12 cellular contexts compared by ENCODE assay signal in genomic region chr15:70768247-70768883, GRCh38. TPM values are rescaled to one million over a fixed set of nuclear protein-coding genes. Genes with fewer than 3 reads are reported as not detected.
A peak's percentile ranks its signal among the peaks of the same experiment; 100 is the strongest.
DNase-seq lines count a peak whose midpoint lies in the region; ATAC-seq, FAIRE-seq and TF ChIP-seq lines count a peak whose summit lies in the region.
"Had no signal": no experiment of that assay in that cellular context is flagged by ENCODE, and none has a peak within 500 bp of the region (broad histone marks: within the 10 kb centered on the region; RNA-seq: fewer than 3 reads in every experiment).

No MANE protein-coding gene starts in this region.

- no peak overlapping the region for H3K27ac Mint-ChIP-seq in activated CD4-positive, alpha-beta T cell treated with anti-CD3 and anti-CD28 coated beads, Interleukin-2, amount 10 ng/mL, durations not matched to agents 24 days and 14 days
- H3K27ac Mint-ChIP-seq: activated naive CD4-positive, alpha-beta T cell treated with anti-CD3 and anti-CD28 coated beads, Interleukin-2, amount 10 ng/mL, durations not matched to agents 7 days and 5 days; type B pancreatic cell had no signal

- no peaks in the 10 kb centered on the region for H3K79me2 ChIP-seq in HepG2 (ENCODE audit: insufficient read depth, low read length)

- H3K4me3 Mint-ChIP-seq in activated CD4-positive, alpha-beta T cell treated with anti-CD3 and anti-CD28 coated beads, Interleukin-2, amount 10 ng/mL, durations not matched to agents 24 days and 14 days = peak overlapping the region; percentile 7
- H3K4me3 Mint-ChIP-seq in activated T-cell treated with anti-CD3 and anti-CD28 coated beads, Interleukin-2, amount 50 U/mL, for 4 hours = no peak overlapping the region
- H3K4me3 Mint-ChIP-seq: activated naive CD4-positive, alpha-beta T cell treated with anti-CD3 and anti-CD28 coated beads, Interleukin-2, amount 10 ng/mL, durations not matched to agents 7 days and 5 days; type B pancreatic cell had no signal

- TF ChIP-seq POLR2A in HepG2 (IDR thresholded peaks at IDR 0.05; ENCODE audit: insufficient read depth in 1 of 2, low read depth in 2 of 2, low read length in 2 of 2) (no peak), thyroid gland (IDR thresholded peaks at IDR 0.05) (no peak)

- no peak overlapping the region for H2AFZ ChIP-seq in HepG2 (ENCODE audit: low read length)

- DNase-seq in activated CD4-positive, alpha-beta T cell treated with anti-CD3 and anti-CD28 coated beads, Interleukin-2, amount 10 ng/mL, durations not matched to agents 24 days and 14 days = no peak
- no peak for DNase-seq in activated CD4-positive, alpha-beta T cell treated with anti-CD3 and anti-CD28 coated beads, Interleukin-2, amount 50 U/mL, for 1 hour
- no peak for DNase-seq in Panc1 (ENCODE audit: low read depth, low spot score)
- DNase-seq in HepG2 (ENCODE audit: low spot score) = no peak
- DNase-seq in thyroid gland = no peak
- DNase-seq in activated CD4-positive, alpha-beta T cell treated with anti-CD3 and anti-CD28 coated beads for 48 hours = no peak
- DNase-seq in activated T-cell treated with anti-CD3 and anti-CD28 coated beads, Interleukin-2, amount 50 U/mL, for 4 hours = no peak
- DNase-seq: activated CD8-positive, alpha-beta memory T cell treated with anti-CD3 and anti-CD28 coated beads for 24 hours; activated naive CD4-positive, alpha-beta T cell treated with anti-CD3 and anti-CD28 coated beads, Interleukin-2, amount 10 ng/mL, durations not matched to agents 7 days and 5 days; NCI-H2171 treated with DMSO at 0.1 percent for 48 hours had no signal

- H3K4me2 ChIP-seq in HepG2 (ENCODE audit: low read depth, low read length) = peak overlapping the region; percentile 47

- H3K4me3 ChIP-seq in Panc1 (ENCODE audit: low read depth in 2 of 2, low read length in 2 of 2) = no peak overlapping the region
- peak overlapping the region in 1 of 3 experiments; percentile 5; a peak in 2 of 6 replicates for H3K4me3 ChIP-seq in HepG2 (replicated peaks in 1 of 3; ENCODE audit: insufficient read depth in 1 of 3, low read depth in 2 of 3, low read length in 3 of 3)
- H3K4me3 ChIP-seq in thyroid gland (replicated peaks in 1 of 3) = no peak overlapping the region

- H3K27me3 Mint-ChIP-seq in activated CD4-positive, alpha-beta T cell treated with anti-CD3 and anti-CD28 coated beads, Interleukin-2, amount 10 ng/mL, durations not matched to agents 24 days and 14 days = peaks cover 34% of the 10 kb centered on the region
- peaks cover 26% of the 10 kb centered on the region for H3K27me3 Mint-ChIP-seq in activated T-cell treated with anti-CD3 and anti-CD28 coated beads, Interleukin-2, amount 50 U/mL, for 4 hours (ENCODE audit: low read depth)

- FAIRE-seq in HepG2 (lab: Jason Lieb, UNC) = no peak

- in situ Hi-C loops in Panc1 (cut with HindIII; ENCODE audit: low pct_unique_long_range_greater_than_20kb, low sequenced_read_pairs) (no loop called here), HepG2 (cut with HindIII; ENCODE audit: extremely low pct_ligation_motif_present, low pct_unique_long_range_greater_than_20kb) (no loop called here)

- H3K36me3 ChIP-seq in Panc1 (ENCODE audit: control insufficient read depth, insufficient read depth, low read length) = no peaks in the 10 kb centered on the region
- no peaks in the 10 kb centered on the region for H3K36me3 ChIP-seq in HepG2 (replicated peaks in 1 of 2; ENCODE audit: control insufficient read depth in 1 of 2, insufficient read depth in 2 of 2, low read length in 2 of 2)
- H3K36me3 ChIP-seq in thyroid gland = no peaks in the 10 kb centered on the region

- intact Hi-C loops in activated CD4-positive, alpha-beta T cell treated with anti-CD3 and anti-CD28 coated beads, Interleukin-2, amount 10 ng/mL, durations not matched to agents 24 days and 14 days (cut with micrococcal nuclease) = no loop called here
- intact Hi-C loops in Panc1 (cut with micrococcal nuclease; ENCODE audit: unreplicated experiment) (no loop called here), HepG2 (cut with micrococcal nuclease; ENCODE audit: unreplicated experiment) (no loop called here), thyroid gland (cut with DNase I) (no loop called here)

- POLR2A ChIA-PET in Panc1 (lab: Charles Lee) (interaction anchor here (0.6 kb wide), 1 partner anchor 25 kb away, joined by 4 read pairs; no protein-coding TSS in a partner anchor), HepG2 (lab: Yijun Ruan, JAX) (no interaction called here)

- no peak for TF ChIP-seq RAD21 in HepG2 (CRISPR knock-in tag; IDR thresholded peaks at IDR 0.05)

- TF ChIP-seq EP300 in HepG2 (IDR thresholded peaks at IDR 0.05; ENCODE audit: low read depth in 2 of 2, low read length in 2 of 2) = no peak
- no peak for TF ChIP-seq EP300 in HepG2 (CRISPR knock-in tag; IDR thresholded peaks at IDR 0.05; ENCODE audit: borderline replicate concordance)

- no peak for TF ChIP-seq CTCF in Panc1 (IDR thresholded peaks at IDR 0.05)
- no peak for TF ChIP-seq CTCF in HepG2 (CRISPR knock-in tag; IDR thresholded peaks at IDR 0.05)
- TF ChIP-seq CTCF in thyroid gland (IDR thresholded peaks at IDR 0.05) = no peak

- no peak overlapping the region for H3K9ac ChIP-seq in HepG2 (ENCODE audit: insufficient read depth, low read depth, low read length)

- WGBS in HepG2 (ENCODE audit: low lambda C conversion rate) = 6% methylated on average over 3 of the region's 3 CpGs
- WGBS in thyroid gland, 2 donors = 21 to 32% methylated on average over 3 of the region's 3 CpGs

- H3K27me3 ChIP-seq in Panc1 (ENCODE audit: control insufficient read depth, insufficient read depth, low read length) (no peaks in the 10 kb centered on the region), HepG2 (ENCODE audit: control insufficient read depth in 1 of 2, insufficient read depth in 2 of 2, low read length in 2 of 2) (peaks cover 0 to 9% of the 10 kb centered on the region in 2 experiments; a peak in 2 of 5 replicates), thyroid gland (no peaks in the 10 kb centered on the region)

- H3K9me3 ChIP-seq in Panc1 (ENCODE audit: control insufficient read depth, insufficient read depth, low read depth, low read length) (no peaks in the 10 kb centered on the region), HepG2 (ENCODE audit: low read length) (no peaks in the 10 kb centered on the region), thyroid gland (no peaks in the 10 kb centered on the region)

- no peaks in the 10 kb centered on the region for H3K36me3 Mint-ChIP-seq in activated CD4-positive, alpha-beta T cell treated with anti-CD3 and anti-CD28 coated beads, Interleukin-2, amount 10 ng/mL, durations not matched to agents 24 days and 14 days (ENCODE audit: low read depth)
- H3K36me3 Mint-ChIP-seq in activated T-cell treated with anti-CD3 and anti-CD28 coated beads, Interleukin-2, amount 50 U/mL, for 4 hours (ENCODE audit: insufficient read depth) = no peaks in the 10 kb centered on the region
- H3K36me3 Mint-ChIP-seq: activated naive CD4-positive, alpha-beta T cell treated with anti-CD3 and anti-CD28 coated beads, Interleukin-2, amount 10 ng/mL, durations not matched to agents 7 days and 5 days; type B pancreatic cell had no signal

- H3K4me1 ChIP-seq in Panc1 (ENCODE audit: control insufficient read depth, insufficient read depth, low read length) (peaks cover 55% of the 10 kb centered on the region), HepG2 (ENCODE audit: insufficient read depth, low read length) (peaks cover 27% of the 10 kb centered on the region), thyroid gland (peaks cover 34 to 58% of the 10 kb centered on the region in 2 donors)

- no peaks in the 10 kb centered on the region for H3K9me3 Mint-ChIP-seq in activated CD4-positive, alpha-beta T cell treated with anti-CD3 and anti-CD28 coated beads, Interleukin-2, amount 10 ng/mL, durations not matched to agents 24 days and 14 days
- no peaks in the 10 kb centered on the region for H3K9me3 Mint-ChIP-seq in activated T-cell treated with anti-CD3 and anti-CD28 coated beads, Interleukin-2, amount 50 U/mL, for 4 hours
- H3K9me3 Mint-ChIP-seq: activated naive CD4-positive, alpha-beta T cell treated with anti-CD3 and anti-CD28 coated beads, Interleukin-2, amount 10 ng/mL, durations not matched to agents 7 days and 5 days; type B pancreatic cell had no signal

- ATAC-seq in Panc1 (no peak), HepG2 (no peak), GM21515 (IDR thresholded peaks at IDR 0.05; ENCODE audit: unreplicated experiment) (no peak)
- no peak for ATAC-seq in activated T-cell treated with anti-CD3 and anti-CD28 coated beads, Interleukin-2, amount 50 U/mL, for 4 hours

- H3K4me1 Mint-ChIP-seq in activated CD4-positive, alpha-beta T cell treated with anti-CD3 and anti-CD28 coated beads, Interleukin-2, amount 10 ng/mL, durations not matched to agents 24 days and 14 days = peaks cover 10% of the 10 kb centered on the region
- H3K4me1 Mint-ChIP-seq in activated T-cell treated with anti-CD3 and anti-CD28 coated beads, Interleukin-2, amount 50 U/mL, for 4 hours (ENCODE audit: low read depth) = peaks cover 14% of the 10 kb centered on the region

- BruUV-seq in Panc1 (replicated peaks; lab: Mats Ljungman, UMichigan) (no TSS peak), HepG2 (replicated peaks; lab: Mats Ljungman, UMichigan) (no TSS peak)

- CTCF ChIA-PET in Panc1 (lab: Charles Lee) (no interaction called here), HepG2 (lab: Yijun Ruan, JAX; ENCODE audit: low intra/inter-chr PET ratio, low total read pairs) (no interaction called here)

- H3K27ac ChIP-seq in Panc1 (ENCODE audit: low read length) = peak overlapping the region; percentile 91
- H3K27ac ChIP-seq in HepG2 (ENCODE audit: extremely low read length, insufficient read depth, low read length) = no peak overlapping the region
- H3K27ac ChIP-seq in thyroid gland = peak overlapping the region; percentile 34 to 83 (median 60)

- no peaks in the 10 kb centered on the region for H4K20me1 ChIP-seq in HepG2 (ENCODE audit: insufficient read depth, low read length)

RNA-seq across cellular contexts. Expression of gene UACA, which starts 5.0 kb away (rescaled TPM):
- total RNA-seq in activated CD4-positive, alpha-beta T cell treated with anti-CD3 and anti-CD28 coated beads, Interleukin-2, amount 10 ng/mL, durations not matched to agents 24 days and 14 days = 0.40 and 0.68 TPM in 2 replicates
- 303 TPM for total RNA-seq in Panc1 (2021; ENCODE audit: unreplicated experiment)
- polyA plus RNA-seq in Panc1 (2012; ENCODE audit: insufficient read length) = 124 TPM
- 17.8 and 22.1 TPM in 2 replicates for total RNA-seq in HepG2 (2016; rRNA removed; fragmentation: Illumina TruSeq; extraction: Trizol)
- 14.4 and 18.1 TPM in 2 replicates for total RNA-seq in HepG2 (2016; cell fraction: cytosol; rRNA removed; fragmentation: Illumina TruSeq; extraction: Trizol; ENCODE audit: low read depth)
- 19.7 and 21.3 TPM in 2 replicates for total RNA-seq in HepG2 (2016; cell fraction: insoluble cytoplasmic fraction; rRNA removed; fragmentation: Illumina TruSeq; extraction: Trizol)
- 7.7 and 8.4 TPM in 2 replicates for total RNA-seq in HepG2 (2016; cell fraction: membrane; rRNA removed; fragmentation: Illumina TruSeq; extraction: Trizol)
- 36.5 and 36.9 TPM in 2 replicates for total RNA-seq in HepG2 (2016; cell fraction: nucleus; rRNA removed; fragmentation: Illumina TruSeq; extraction: Trizol)
- 33.5 and 39.2 TPM in 2 replicates for polyA plus RNA-seq in HepG2 (2011; rRNA removed)
- 12.5 and 15.3 TPM in 2 replicates for polyA plus RNA-seq in HepG2 (2011; cell fraction: cytosol; rRNA removed)
- polyA plus RNA-seq in HepG2 (2011; cell fraction: nucleus; rRNA removed) = 35.7 and 38.2 TPM in 2 replicates
- 27.2 and 36.9 TPM in 2 replicates for polyA plus RNA-seq in HepG2 (2012)
- 0.66 and 0.80 TPM in 2 replicates for polyA plus RNA-seq in HepG2 (2016; cell fraction: cytosol; fragmentation: Illumina TruSeq; extraction: Trizol; ENCODE audit: low read depth)
- 10.1 and 14.0 TPM in 2 replicates for polyA plus RNA-seq in HepG2 (2016; cell fraction: insoluble cytoplasmic fraction; fragmentation: Illumina TruSeq; extraction: Trizol; ENCODE audit: low read depth)
- polyA plus RNA-seq in HepG2 (2016; cell fraction: membrane; fragmentation: Illumina TruSeq; extraction: Trizol; ENCODE audit: low read depth) = 2.0 TPM in 2 replicates
- polyA plus RNA-seq in HepG2 (2016; cell fraction: nucleus; fragmentation: Illumina TruSeq; extraction: Trizol; ENCODE audit: insufficient read depth, low read depth) = 40.1 and 43.4 TPM in 2 replicates
- 60.8 and 71.4 TPM in 2 replicates for polyA minus RNA-seq in HepG2 (2011; rRNA and poly(A)+ RNA removed; ENCODE audit: low replicate concordance)
- 20.9 and 27.9 TPM in 2 replicates for polyA minus RNA-seq in HepG2 (2011; cell fraction: cytosol; rRNA and poly(A)+ RNA removed)
- 93.1 and 97.1 TPM in 2 replicates for polyA minus RNA-seq in HepG2 (2011; cell fraction: nucleus; rRNA and poly(A)+ RNA removed)
- total RNA-seq in thyroid gland = 100 to 1,000 TPM in 1 of 4 donors, 10 to 100 TPM in 3; 63.9 to 119 (median 92.4) TPM
- 1 to 10 TPM in 1 of 3 donors, under 1 TPM in 2; 0.33 to 1.1 (median 0.61) TPM for total RNA-seq in activated T-cell treated with anti-CD3 and anti-CD28 coated beads, Interleukin-2, amount 50 U/mL, for 4 hours
